14 cellular contexts compared by ENCODE assay signal in the genomic region with DNA sequence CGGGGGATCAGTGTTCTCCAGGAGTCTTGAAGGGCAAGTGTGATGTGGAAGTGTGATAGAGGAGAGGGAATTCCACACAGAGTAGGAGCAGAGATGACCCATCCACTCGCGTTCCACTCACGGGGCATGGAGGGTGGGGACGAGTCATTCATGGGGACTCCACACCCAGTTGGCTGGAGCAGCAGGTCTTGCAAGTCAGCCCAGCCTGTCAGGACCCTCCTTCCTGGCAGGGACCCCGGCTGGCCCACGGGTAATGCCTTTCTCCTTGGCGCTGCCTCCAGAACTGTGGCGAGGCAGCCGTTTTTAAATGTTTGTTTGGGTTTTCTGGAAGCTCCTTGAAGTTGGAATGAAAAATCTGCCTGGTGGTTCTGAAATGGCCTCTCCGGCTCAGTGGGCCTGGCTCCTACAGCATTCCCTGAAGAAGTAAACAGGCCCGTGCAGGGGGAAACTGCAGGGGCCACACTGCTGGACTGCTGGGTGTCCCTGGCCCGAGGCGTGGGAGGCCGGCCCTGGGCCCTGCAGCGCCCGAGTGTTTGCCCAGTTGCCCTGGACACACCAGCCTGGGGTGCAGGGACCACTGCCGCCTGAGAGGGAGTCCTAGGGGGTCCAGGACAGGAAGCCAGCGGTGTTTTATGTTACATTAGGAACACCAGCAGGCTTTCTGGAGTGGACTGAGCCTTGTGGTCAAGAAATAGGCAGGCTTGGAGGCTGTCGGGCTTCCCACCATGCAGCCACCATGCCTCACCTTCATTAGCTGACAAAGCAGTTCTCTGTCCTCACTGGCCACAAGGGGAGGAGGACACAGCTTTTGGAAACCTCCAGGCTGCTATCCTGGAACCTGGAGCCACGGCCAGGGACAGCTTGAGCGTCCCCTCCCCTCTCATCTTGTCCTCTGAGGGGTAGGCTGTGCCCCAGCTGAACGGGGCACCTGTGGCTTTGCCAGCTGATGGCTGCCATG.
"Had no signal": no experiment of that assay in that cellular context is flagged by ENCODE, and none has a peak within 500 bp of the region (broad histone marks: within the 10 kb centered on the region; RNA-seq: fewer than 3 reads in every experiment).

No MANE protein-coding gene starts in this region.

- H3K36me3 Mint-ChIP-seq: activated CD4-positive, alpha-beta memory T cell treated with anti-CD3 and anti-CD28 coated beads for 36 hours; activated naive CD8-positive, alpha-beta T cell treated with anti-CD3 and anti-CD28 coated beads, Interleukin-2, amount 10 ng/mL, durations not matched to agents 7 days and 5 days; naive thymus-derived CD4-positive, alpha-beta T cell had no signal

- H3K27me3 ChIP-seq: dorsolateral prefrontal cortex had no signal

- ATAC-seq: naive thymus-derived CD4-positive, alpha-beta T cell; stimulated activated naive CD8-positive, alpha-beta T cell treated with anti-CD3 and anti-CD28 coated beads, Interleukin-15, Interleukin-2, amounts not matched to agents 100 U/mL and 50 U/mL, for 24 hours had no signal

- H3K27ac Mint-ChIP-seq: activated CD4-positive, alpha-beta memory T cell treated with anti-CD3 and anti-CD28 coated beads for 36 hours; activated naive CD8-positive, alpha-beta T cell treated with anti-CD3 and anti-CD28 coated beads, Interleukin-2, amount 10 ng/mL, durations not matched to agents 7 days and 5 days; naive thymus-derived CD4-positive, alpha-beta T cell had no signal

- DNase-seq: activated CD4-positive, alpha-beta memory T cell treated with anti-CD3 and anti-CD28 coated beads for 36 hours; activated CD4-positive, alpha-beta T cell treated with anti-CD3 and anti-CD28 coated beads for 1 hour; activated naive CD8-positive, alpha-beta T cell treated with anti-CD3 and anti-CD28 coated beads, Interleukin-2, amount 10 ng/mL, durations not matched to agents 7 days and 5 days; activated T-cell treated with anti-CD3 and anti-CD28 coated beads, Interleukin-2, amount 50 U/mL, for 48 hours; dorsolateral prefrontal cortex; hippocampal formation; lower lobe of right lung; naive thymus-derived CD4-positive, alpha-beta T cell; stimulated activated CD4-positive, alpha-beta T cell treated with anti-CD3 and anti-CD28 coated beads, Interleukin-2, amount 100 ng/mL, for 48 hours; stimulated activated naive CD8-positive, alpha-beta T cell treated with anti-CD3 and anti-CD28 coated beads, Interleukin-15, Interleukin-2, amounts not matched to agents 100 U/mL and 50 U/mL, for 24 hours; T-helper 9 cell had no signal

- H3K4me1 ChIP-seq: breast epithelium, lower lobe of right lung, prostate gland had no signal

- H3K27ac ChIP-seq: breast epithelium, lower lobe of right lung, neutrophil, prostate gland had no signal

- H3K9me3 Mint-ChIP-seq: activated CD4-positive, alpha-beta memory T cell treated with anti-CD3 and anti-CD28 coated beads for 36 hours; activated naive CD8-positive, alpha-beta T cell treated with anti-CD3 and anti-CD28 coated beads, Interleukin-2, amount 10 ng/mL, durations not matched to agents 7 days and 5 days had no signal

- H3K9me3 ChIP-seq: breast epithelium, lower lobe of right lung, neutrophil, prostate gland had no signal

- H3K4me1 Mint-ChIP-seq: activated naive CD8-positive, alpha-beta T cell treated with anti-CD3 and anti-CD28 coated beads, Interleukin-2, amount 10 ng/mL, durations not matched to agents 7 days and 5 days had no signal

- H3K4me3 Mint-ChIP-seq: activated CD4-positive, alpha-beta memory T cell treated with anti-CD3 and anti-CD28 coated beads for 36 hours; activated naive CD8-positive, alpha-beta T cell treated with anti-CD3 and anti-CD28 coated beads, Interleukin-2, amount 10 ng/mL, durations not matched to agents 7 days and 5 days; naive thymus-derived CD4-positive, alpha-beta T cell had no signal

- H3K4me3 ChIP-seq: breast epithelium, dorsolateral prefrontal cortex, lower lobe of right lung, prostate gland had no signal

- H3K36me3 ChIP-seq: breast epithelium, lower lobe of right lung, neutrophil, prostate gland had no signal
